Comparison of ENCODE assay signal across 8 cellular contexts in genomic region chr9:98056403-98057094, GRCh38. TPM values are rescaled to one million over a fixed set of nuclear protein-coding genes. Genes with fewer than 3 reads are reported as not detected.
DNase-seq lines count a peak whose midpoint lies in the region; ATAC-seq and TF ChIP-seq lines count a peak whose summit lies in the region.

Gene NANS (plus strand): TSS chr9:98056732. CDS start chr9:98056809, 77 bp downstream.

- H3K9me3 Mint-ChIP-seq in natural killer cell treated with Interleukin-12 subunit alpha and Interleukin-12 subunit beta and Interleukin-15 and Interleukin-18, amount 100 ng/mL, for 72 hours = no peaks in the 10 kb centered on the region

- H3F3A ChIP-seq in Loucy (ENCODE audit: low read depth) = no peaks in the 10 kb centered on the region

- peak; percentile 98 to 99 for ATAC-seq in natural killer cell treated with Interleukin-12 subunit alpha and Interleukin-12 subunit beta and Interleukin-15 and Interleukin-18, amount 100 ng/mL, for 72 hours

- H4K20me1 ChIP-seq in Loucy (ENCODE audit: insufficient read depth, low read length, poor library complexity, severe bottlenecking) = no peaks in the 10 kb centered on the region

- peak; percentile 98 for DNase-seq in ELR (ENCODE audit: low read depth)
- peak; percentile 99 for DNase-seq in H7
- peak; percentile 96 to 97 for DNase-seq in SHP77 (lab: John Stamatoyannopoulos, UW)
- peak; percentile 87 for DNase-seq in activated effector memory CD4-positive, alpha-beta T cell treated with Interleukin-2 at 50 U/mL for 16 hours
- peak; percentile 97 for DNase-seq in fibroblast of pulmonary artery (ENCODE audit: low read depth)
- peak; percentile 94 for DNase-seq in natural killer cell treated with Interleukin-12 subunit alpha and Interleukin-12 subunit beta and Interleukin-15 and Interleukin-18, amount 100 ng/mL, for 72 hours (ENCODE audit: low spot score)
- peak; percentile 93 for DNase-seq in stimulated activated naive CD4-positive, alpha-beta T cell treated with Interleukin-2 at 50 U/mL for 16 hours (lab: John Stamatoyannopoulos, UW)

- peak within 1 kb of the TSS; percentile 94 for H3K4me2 ChIP-seq in Loucy (ENCODE audit: low read depth, low read length, poor library complexity, severe bottlenecking)

- peak within 1 kb of the TSS; percentile 100 for H3K4me3 Mint-ChIP-seq in natural killer cell treated with Interleukin-12 subunit alpha and Interleukin-12 subunit beta and Interleukin-15 and Interleukin-18, amount 100 ng/mL, for 72 hours

- H3K9ac ChIP-seq in Loucy (ENCODE audit: low read depth, low read length, poor library complexity, severe bottlenecking) = peak within 1 kb of the TSS; percentile 73

- H3K4me1 Mint-ChIP-seq in natural killer cell treated with Interleukin-12 subunit alpha and Interleukin-12 subunit beta and Interleukin-15 and Interleukin-18, amount 100 ng/mL, for 72 hours (ENCODE audit: low read depth in 2 of 2) = peaks cover 10 to 16% of the 10 kb centered on the region in 2 donors

- peaks cover 3% of the 10 kb centered on the region for H3K36me3 ChIP-seq in H7 (replicated peaks; ENCODE audit: control insufficient read depth, insufficient read depth, low read length)
- H3K36me3 ChIP-seq in Loucy (ENCODE audit: insufficient read depth, low read length) = no peaks in the 10 kb centered on the region

- no peaks in the 10 kb centered on the region for H3K27me3 Mint-ChIP-seq in natural killer cell treated with Interleukin-12 subunit alpha and Interleukin-12 subunit beta and Interleukin-15 and Interleukin-18, amount 100 ng/mL, for 72 hours

- peaks cover 25% of the 10 kb centered on the region; the same call in 1 of the 2 replicates for H3K79me2 ChIP-seq in Loucy (ENCODE audit: insufficient read depth, low read length)

- no peaks in the 10 kb centered on the region for H3K9me2 ChIP-seq in Loucy (replicated peaks; ENCODE audit: low read depth, low read length)

- H3K4me1 ChIP-seq in Loucy (ENCODE audit: insufficient read depth, low read length, poor library complexity, severe bottlenecking) = peaks cover 27% of the 10 kb centered on the region

- TF ChIP-seq CTCF in Loucy (conservative IDR thresholded peaks at IDR 0.05; ENCODE audit: low read length) (no peak), fibroblast of pulmonary artery (IDR thresholded peaks at IDR 0.05; ENCODE audit: low read length, missing control alignments) (peak; percentile 11)

- peaks cover 6% of the 10 kb centered on the region for H3K36me3 Mint-ChIP-seq in natural killer cell treated with Interleukin-12 subunit alpha and Interleukin-12 subunit beta and Interleukin-15 and Interleukin-18, amount 100 ng/mL, for 72 hours

- H3K27me3 ChIP-seq in H7 (ENCODE audit: control insufficient read depth, insufficient read depth, low read length) (no peaks in the 10 kb centered on the region), Loucy (ENCODE audit: insufficient read depth, low read length, poor library complexity, severe bottlenecking) (no peaks in the 10 kb centered on the region)

- peak within 1 kb of the TSS; percentile 99 for H2AFZ ChIP-seq in Loucy (ENCODE audit: low read length)

- H3K4me3 ChIP-seq in H7 (ENCODE audit: insufficient read depth, low read depth, low read length) = peak within 1 kb of the TSS; percentile 75
- peak within 1 kb of the TSS; percentile 76 for H3K4me3 ChIP-seq in Loucy (ENCODE audit: low read length, poor library complexity, severe bottlenecking)
- peak within 1 kb of the TSS; percentile 86 for H3K4me3 ChIP-seq in fibroblast of pulmonary artery (replicated peaks; ENCODE audit: low read depth, low read length)

- peak within 1 kb of the TSS; percentile 91 to 94 for H3K27ac Mint-ChIP-seq in natural killer cell treated with Interleukin-12 subunit alpha and Interleukin-12 subunit beta and Interleukin-15 and Interleukin-18, amount 100 ng/mL, for 72 hours

- no peaks in the 10 kb centered on the region for H3K9me3 ChIP-seq in Loucy (ENCODE audit: insufficient read depth, low read depth, low read length)

RNA-seq across cellular contexts. Expression of gene NANS, which starts in this region (rescaled TPM):
- 67.0 and 68.9 TPM in 2 replicates for total RNA-seq in H7 (2014; rRNA removed; shearing (Covaris generic))
- total RNA-seq in natural killer cell treated with Interleukin-12 subunit alpha and Interleukin-12 subunit beta and Interleukin-15 and Interleukin-18, amount 100 ng/mL, for 72 hours = 10 to 100 TPM; 41.2 to 72.9 TPM

Comparison
In these comparisons a context has a peak if more than half of its experiments do, and no peak if none do; other contexts are left out.
1. Peak in every context shown above with its lines: DNase-seq, ATAC-seq and H3K4me3 ChIP-seq.